Comparison of ENCODE assay signal across 7 cellular contexts in the genomic region with DNA sequence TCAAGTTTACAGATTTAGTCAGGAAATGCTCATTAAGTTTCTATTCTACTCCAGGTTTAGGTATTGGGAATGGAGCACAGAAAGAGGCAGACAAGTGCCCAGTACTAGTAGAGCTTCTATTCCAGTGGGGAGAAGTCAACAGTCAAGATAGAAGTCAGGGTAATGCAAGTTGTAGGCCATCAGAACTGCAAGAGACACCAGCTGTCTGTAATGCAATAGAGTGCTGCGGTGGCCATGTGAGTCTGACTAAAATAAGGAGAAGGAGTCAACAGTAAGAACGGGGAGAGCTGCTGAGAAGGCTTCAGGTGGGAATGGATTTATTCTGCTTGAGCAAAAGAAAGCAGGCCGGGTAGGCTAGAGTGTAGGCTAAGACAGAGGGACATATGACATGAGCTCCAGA.
"Had no signal": no experiment of that assay in that cellular context is flagged by ENCODE, and none has a peak within 500 bp of the region (broad histone marks: within the 10 kb centered on the region; RNA-seq: fewer than 3 reads in every experiment).

No MANE protein-coding gene starts in this region.

- H3K36me3 Mint-ChIP-seq: IgD-negative memory B cell had no signal

- ATAC-seq: GM23338, HepG2 had no signal

- H3K4me3 ChIP-seq: GM23338 had no signal

- DNase-seq: H9, HCEC 1CT, KBM-7 had no signal

- H3K27ac ChIP-seq: HL-60 had no signal

- H3K27ac Mint-ChIP-seq: GM23338, H9, IgD-negative memory B cell had no signal

- H3K4me3 Mint-ChIP-seq: GM23338, H9, IgD-negative memory B cell had no signal

- H3K9me3 Mint-ChIP-seq: GM23338, IgD-negative memory B cell had no signal
